In the genomic region with DNA sequence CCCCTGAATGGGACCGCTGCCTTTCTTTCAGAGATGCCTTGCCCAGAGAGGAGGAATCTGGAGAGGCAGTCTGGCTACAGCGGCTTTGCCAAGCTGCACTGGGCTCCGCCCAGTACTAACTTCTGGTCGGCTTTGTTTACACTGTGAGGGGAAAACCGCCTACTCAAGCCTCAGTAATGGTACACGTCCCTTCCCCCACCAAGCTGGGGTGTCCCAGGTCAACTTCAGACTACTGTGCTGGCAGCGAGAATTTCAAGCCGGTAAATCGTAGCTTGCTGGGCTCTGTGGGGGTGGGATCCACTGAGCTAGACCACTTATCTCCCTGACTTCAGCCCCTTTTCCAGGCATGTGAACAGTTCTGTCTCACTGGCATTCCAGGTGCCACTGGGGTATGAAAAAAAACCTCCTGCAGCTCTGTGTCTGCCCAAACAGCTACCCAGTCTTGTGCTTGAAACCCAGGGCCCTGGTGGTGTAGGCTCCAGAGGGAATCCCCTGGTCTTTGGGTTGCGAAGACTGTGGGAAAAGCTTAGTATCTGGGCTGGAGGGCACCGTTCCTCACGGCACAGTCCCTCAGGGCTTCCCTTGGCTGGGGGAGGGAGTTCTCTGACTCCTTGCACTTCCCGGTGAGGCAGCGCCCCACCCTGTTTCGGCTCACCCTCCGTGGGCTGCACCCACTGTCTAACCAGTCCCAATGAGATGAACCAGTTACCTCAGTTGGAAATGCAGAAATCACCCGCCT, we compare ENCODE assay signal across 12 cellular contexts.
DNase-seq lines count a peak whose midpoint lies in the region; ATAC-seq and TF ChIP-seq lines count a peak whose summit lies in the region.
"Had no signal": no experiment of that assay in that cellular context is flagged by ENCODE, and none has a peak within 500 bp of the region (broad histone marks: within the 10 kb centered on the region; RNA-seq: fewer than 3 reads in every experiment).

No MANE protein-coding gene starts in this region.

- ATAC-seq in GM19463 (IDR thresholded peaks at IDR 0.05; ENCODE audit: unreplicated experiment) = no peak
- ATAC-seq: activated naive CD8-positive, alpha-beta T cell treated with anti-CD3 and anti-CD28 coated beads, Interleukin-2, amount 50 U/mL, for 24 hours had no signal

- H3K27ac Mint-ChIP-seq in mesothelial cell of epicardium = peak overlapping the region; percentile 30
- H3K27ac Mint-ChIP-seq: activated naive CD8-positive, alpha-beta T cell treated with anti-CD3 and anti-CD28 coated beads, Interleukin-2, amount 50 U/mL, for 24 hours had no signal

- peak overlapping the region; percentile 31; the same call in 1 of the 2 replicates for H2AFZ ChIP-seq in KMS-11 (ENCODE audit: low read depth)

- H3K4me1 Mint-ChIP-seq in mesothelial cell of epicardium = peaks cover 8% of the 10 kb centered on the region
- H3K4me1 Mint-ChIP-seq: activated naive CD8-positive, alpha-beta T cell treated with anti-CD3 and anti-CD28 coated beads, Interleukin-2, amount 50 U/mL, for 24 hours had no signal

- peak; percentile 11 for DNase-seq in AG20443 (ENCODE audit: low spot score)
- DNase-seq in epithelial cell of prostate (ENCODE audit: low read depth, low spot score) = no peak
- no peak for DNase-seq in mesothelial cell of epicardium (ENCODE audit: low spot score in 2 of 2, unreplicated experiment in 2 of 2)
- no peak for DNase-seq in GF-D8 (lab: John Stamatoyannopoulos, UW)
- DNase-seq in activated naive CD4-positive, alpha-beta T cell treated with Interleukin-2 at 50 U/mL for 16 hours = no peak
- no peak for DNase-seq in activated CD8-positive, alpha-beta memory T cell treated with anti-CD3 and anti-CD28 coated beads for 24 hours
- DNase-seq: activated CD4-positive, CD25-positive, alpha-beta regulatory T cell; activated naive CD8-positive, alpha-beta T cell treated with anti-CD3 and anti-CD28 coated beads, Interleukin-2, amount 50 U/mL, for 24 hours; NCI-H1417 treated with DMSO at 0.1 percent for 48 hours had no signal

- no peak overlapping the region for H3K4me2 ChIP-seq in KMS-11

- H3K27me3 ChIP-seq in KMS-11 (ENCODE audit: insufficient read depth, low read depth) = no peaks in the 10 kb centered on the region
- H3K27me3 ChIP-seq: vagina had no signal

- H3K36me3 Mint-ChIP-seq in mesothelial cell of epicardium = peaks cover 37% of the 10 kb centered on the region

- TF ChIP-seq CTCF in KMS-11 (conservative IDR thresholded peaks at IDR 0.05; ENCODE audit: low read depth, low read length) (no peak), mesothelial cell of epicardium (IDR thresholded peaks at IDR 0.05; ENCODE audit: unreplicated experiment) (no peak)

- no peaks in the 10 kb centered on the region for H3K79me2 ChIP-seq in KMS-11 (ENCODE audit: insufficient read depth, low read depth)

- no peaks in the 10 kb centered on the region for H4K20me1 ChIP-seq in KMS-11 (ENCODE audit: insufficient read depth)

- H3K27ac ChIP-seq in KMS-11 (peak overlapping the region; percentile 70), epithelial cell of prostate (peak overlapping the region; percentile 63)
- H3K27ac ChIP-seq: vagina had no signal

- H3K4me1 ChIP-seq in KMS-11 (ENCODE audit: low read depth, poor library complexity, severe bottlenecking) = no peaks in the 10 kb centered on the region

- no peak overlapping the region for H3K4me3 ChIP-seq in KMS-11 (IDR thresholded peaks at IDR 0.05; ENCODE audit: insufficient read depth, low read depth, low read length)
- H3K4me3 ChIP-seq: vagina had no signal

- peaks cover 39% of the 10 kb centered on the region for H3K9me3 Mint-ChIP-seq in mesothelial cell of epicardium

- H3K36me3 ChIP-seq in KMS-11 (ENCODE audit: insufficient read depth) = no peaks in the 10 kb centered on the region
- H3K36me3 ChIP-seq: vagina had no signal

- H3K9ac ChIP-seq in KMS-11 = peak overlapping the region; percentile 35; the same call in 1 of the 2 replicates

- H3K27me3 Mint-ChIP-seq in mesothelial cell of epicardium (ENCODE audit: low read depth) = no peaks in the 10 kb centered on the region
- H3K27me3 Mint-ChIP-seq: activated naive CD8-positive, alpha-beta T cell treated with anti-CD3 and anti-CD28 coated beads, Interleukin-2, amount 50 U/mL, for 24 hours had no signal

- peak overlapping the region; percentile 15 for H3K4me3 Mint-ChIP-seq in mesothelial cell of epicardium
- H3K4me3 Mint-ChIP-seq: activated naive CD8-positive, alpha-beta T cell treated with anti-CD3 and anti-CD28 coated beads, Interleukin-2, amount 50 U/mL, for 24 hours had no signal
